In the genomic region with DNA sequence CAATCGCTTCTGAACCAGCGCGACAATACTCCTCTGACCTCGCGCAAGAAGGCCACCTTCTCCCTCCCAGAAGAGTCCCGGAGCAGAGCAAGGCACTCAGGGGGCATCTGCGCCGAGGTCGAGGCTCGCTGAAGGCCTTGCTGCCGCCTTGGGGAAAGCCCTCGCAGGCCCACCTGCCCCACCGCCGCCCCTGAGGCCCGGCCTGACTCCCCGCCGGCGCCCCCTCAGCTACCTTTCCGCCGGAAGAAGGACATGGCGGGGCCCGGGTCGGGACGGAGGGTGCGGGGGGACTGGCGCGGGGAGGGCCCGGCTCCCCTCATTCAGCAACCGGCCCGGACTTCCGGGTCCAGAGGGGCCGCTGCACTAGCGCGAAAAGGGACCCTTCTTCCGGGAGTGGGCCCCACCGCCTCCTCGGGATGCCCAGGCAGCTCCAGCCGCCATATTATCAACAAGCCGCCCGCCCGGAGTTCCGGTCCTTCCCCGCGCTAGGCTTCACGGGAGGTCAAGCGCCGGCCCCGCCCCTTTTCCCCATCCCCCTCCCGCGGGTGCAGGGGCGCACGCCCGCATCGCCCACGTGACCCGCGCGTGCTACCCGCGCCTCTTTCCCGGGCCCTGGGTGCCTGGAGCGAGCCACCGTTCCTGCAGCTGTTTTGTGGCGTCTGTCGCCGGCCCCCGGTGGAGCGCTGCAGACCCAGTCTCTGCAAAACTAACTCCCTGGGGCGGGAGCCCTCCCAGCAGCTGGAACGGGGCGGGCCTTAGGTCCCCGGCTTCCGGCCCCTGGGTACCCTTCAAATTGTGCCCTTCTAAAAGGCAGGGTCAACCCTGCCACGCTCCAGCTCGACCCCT, we compare ENCODE assay signal across 1 cellular context.
TF ChIP-seq lines count a peak whose summit lies in the region.

A gene with protein sequence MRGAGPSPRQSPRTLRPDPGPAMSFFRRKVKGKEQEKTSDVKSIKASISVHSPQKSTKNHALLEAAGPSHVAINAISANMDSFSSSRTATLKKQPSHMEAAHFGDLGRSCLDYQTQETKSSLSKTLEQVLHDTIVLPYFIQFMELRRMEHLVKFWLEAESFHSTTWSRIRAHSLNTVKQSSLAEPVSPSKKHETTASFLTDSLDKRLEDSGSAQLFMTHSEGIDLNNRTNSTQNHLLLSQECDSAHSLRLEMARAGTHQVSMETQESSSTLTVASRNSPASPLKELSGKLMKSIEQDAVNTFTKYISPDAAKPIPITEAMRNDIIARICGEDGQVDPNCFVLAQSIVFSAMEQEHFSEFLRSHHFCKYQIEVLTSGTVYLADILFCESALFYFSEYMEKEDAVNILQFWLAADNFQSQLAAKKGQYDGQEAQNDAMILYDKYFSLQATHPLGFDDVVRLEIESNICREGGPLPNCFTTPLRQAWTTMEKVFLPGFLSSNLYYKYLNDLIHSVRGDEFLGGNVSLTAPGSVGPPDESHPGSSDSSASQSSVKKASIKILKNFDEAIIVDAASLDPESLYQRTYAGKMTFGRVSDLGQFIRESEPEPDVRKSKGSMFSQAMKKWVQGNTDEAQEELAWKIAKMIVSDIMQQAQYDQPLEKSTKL (minus strand): TSS at position 469 of the 846 bp plus-strand sequence. CDS start 149 bp downstream, at position 320.

TF ChIP-seq in K562, 482 proteins besides CTCF, POLR2A, EP300 and RAD21 (continued from another document and continues in another):
- TF ChIP-seq HDAC1 (IDR thresholded peaks at IDR 0.05) = peak in 1 of 2 experiments; percentile 43; a peak in 1 of 4 replicates
- TF ChIP-seq, protein P1, sequence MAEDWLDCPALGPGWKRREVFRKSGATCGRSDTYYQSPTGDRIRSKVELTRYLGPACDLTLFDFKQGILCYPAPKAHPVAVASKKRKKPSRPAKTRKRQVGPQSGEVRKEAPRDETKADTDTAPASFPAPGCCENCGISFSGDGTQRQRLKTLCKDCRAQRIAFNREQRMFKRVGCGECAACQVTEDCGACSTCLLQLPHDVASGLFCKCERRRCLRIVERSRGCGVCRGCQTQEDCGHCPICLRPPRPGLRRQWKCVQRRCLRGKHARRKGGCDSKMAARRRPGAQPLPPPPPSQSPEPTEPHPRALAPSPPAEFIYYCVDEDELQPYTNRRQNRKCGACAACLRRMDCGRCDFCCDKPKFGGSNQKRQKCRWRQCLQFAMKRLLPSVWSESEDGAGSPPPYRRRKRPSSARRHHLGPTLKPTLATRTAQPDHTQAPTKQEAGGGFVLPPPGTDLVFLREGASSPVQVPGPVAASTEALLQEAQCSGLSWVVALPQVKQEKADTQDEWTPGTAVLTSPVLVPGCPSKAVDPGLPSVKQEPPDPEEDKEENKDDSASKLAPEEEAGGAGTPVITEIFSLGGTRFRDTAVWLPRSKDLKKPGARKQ (CRISPR knock-in tag; IDR thresholded peaks at IDR 0.05) = no peak
- TF ChIP-seq EP400 (IDR thresholded peaks at IDR 0.05) = peak; percentile 86
- peak; percentile 24 to 93 (median 90) for TF ChIP-seq YY1 (IDR thresholded peaks at IDR 0.05; ENCODE audit: borderline replicate concordance in 1 of 3, control insufficient read depth in 1 of 3, extremely low read depth in 1 of 3, insufficient read depth in 3 of 3, insufficient read length in 1 of 3, insufficient replicate concordance in 2 of 3, low read depth in 1 of 3, low read length in 2 of 3)
- TF ChIP-seq, protein P2, sequence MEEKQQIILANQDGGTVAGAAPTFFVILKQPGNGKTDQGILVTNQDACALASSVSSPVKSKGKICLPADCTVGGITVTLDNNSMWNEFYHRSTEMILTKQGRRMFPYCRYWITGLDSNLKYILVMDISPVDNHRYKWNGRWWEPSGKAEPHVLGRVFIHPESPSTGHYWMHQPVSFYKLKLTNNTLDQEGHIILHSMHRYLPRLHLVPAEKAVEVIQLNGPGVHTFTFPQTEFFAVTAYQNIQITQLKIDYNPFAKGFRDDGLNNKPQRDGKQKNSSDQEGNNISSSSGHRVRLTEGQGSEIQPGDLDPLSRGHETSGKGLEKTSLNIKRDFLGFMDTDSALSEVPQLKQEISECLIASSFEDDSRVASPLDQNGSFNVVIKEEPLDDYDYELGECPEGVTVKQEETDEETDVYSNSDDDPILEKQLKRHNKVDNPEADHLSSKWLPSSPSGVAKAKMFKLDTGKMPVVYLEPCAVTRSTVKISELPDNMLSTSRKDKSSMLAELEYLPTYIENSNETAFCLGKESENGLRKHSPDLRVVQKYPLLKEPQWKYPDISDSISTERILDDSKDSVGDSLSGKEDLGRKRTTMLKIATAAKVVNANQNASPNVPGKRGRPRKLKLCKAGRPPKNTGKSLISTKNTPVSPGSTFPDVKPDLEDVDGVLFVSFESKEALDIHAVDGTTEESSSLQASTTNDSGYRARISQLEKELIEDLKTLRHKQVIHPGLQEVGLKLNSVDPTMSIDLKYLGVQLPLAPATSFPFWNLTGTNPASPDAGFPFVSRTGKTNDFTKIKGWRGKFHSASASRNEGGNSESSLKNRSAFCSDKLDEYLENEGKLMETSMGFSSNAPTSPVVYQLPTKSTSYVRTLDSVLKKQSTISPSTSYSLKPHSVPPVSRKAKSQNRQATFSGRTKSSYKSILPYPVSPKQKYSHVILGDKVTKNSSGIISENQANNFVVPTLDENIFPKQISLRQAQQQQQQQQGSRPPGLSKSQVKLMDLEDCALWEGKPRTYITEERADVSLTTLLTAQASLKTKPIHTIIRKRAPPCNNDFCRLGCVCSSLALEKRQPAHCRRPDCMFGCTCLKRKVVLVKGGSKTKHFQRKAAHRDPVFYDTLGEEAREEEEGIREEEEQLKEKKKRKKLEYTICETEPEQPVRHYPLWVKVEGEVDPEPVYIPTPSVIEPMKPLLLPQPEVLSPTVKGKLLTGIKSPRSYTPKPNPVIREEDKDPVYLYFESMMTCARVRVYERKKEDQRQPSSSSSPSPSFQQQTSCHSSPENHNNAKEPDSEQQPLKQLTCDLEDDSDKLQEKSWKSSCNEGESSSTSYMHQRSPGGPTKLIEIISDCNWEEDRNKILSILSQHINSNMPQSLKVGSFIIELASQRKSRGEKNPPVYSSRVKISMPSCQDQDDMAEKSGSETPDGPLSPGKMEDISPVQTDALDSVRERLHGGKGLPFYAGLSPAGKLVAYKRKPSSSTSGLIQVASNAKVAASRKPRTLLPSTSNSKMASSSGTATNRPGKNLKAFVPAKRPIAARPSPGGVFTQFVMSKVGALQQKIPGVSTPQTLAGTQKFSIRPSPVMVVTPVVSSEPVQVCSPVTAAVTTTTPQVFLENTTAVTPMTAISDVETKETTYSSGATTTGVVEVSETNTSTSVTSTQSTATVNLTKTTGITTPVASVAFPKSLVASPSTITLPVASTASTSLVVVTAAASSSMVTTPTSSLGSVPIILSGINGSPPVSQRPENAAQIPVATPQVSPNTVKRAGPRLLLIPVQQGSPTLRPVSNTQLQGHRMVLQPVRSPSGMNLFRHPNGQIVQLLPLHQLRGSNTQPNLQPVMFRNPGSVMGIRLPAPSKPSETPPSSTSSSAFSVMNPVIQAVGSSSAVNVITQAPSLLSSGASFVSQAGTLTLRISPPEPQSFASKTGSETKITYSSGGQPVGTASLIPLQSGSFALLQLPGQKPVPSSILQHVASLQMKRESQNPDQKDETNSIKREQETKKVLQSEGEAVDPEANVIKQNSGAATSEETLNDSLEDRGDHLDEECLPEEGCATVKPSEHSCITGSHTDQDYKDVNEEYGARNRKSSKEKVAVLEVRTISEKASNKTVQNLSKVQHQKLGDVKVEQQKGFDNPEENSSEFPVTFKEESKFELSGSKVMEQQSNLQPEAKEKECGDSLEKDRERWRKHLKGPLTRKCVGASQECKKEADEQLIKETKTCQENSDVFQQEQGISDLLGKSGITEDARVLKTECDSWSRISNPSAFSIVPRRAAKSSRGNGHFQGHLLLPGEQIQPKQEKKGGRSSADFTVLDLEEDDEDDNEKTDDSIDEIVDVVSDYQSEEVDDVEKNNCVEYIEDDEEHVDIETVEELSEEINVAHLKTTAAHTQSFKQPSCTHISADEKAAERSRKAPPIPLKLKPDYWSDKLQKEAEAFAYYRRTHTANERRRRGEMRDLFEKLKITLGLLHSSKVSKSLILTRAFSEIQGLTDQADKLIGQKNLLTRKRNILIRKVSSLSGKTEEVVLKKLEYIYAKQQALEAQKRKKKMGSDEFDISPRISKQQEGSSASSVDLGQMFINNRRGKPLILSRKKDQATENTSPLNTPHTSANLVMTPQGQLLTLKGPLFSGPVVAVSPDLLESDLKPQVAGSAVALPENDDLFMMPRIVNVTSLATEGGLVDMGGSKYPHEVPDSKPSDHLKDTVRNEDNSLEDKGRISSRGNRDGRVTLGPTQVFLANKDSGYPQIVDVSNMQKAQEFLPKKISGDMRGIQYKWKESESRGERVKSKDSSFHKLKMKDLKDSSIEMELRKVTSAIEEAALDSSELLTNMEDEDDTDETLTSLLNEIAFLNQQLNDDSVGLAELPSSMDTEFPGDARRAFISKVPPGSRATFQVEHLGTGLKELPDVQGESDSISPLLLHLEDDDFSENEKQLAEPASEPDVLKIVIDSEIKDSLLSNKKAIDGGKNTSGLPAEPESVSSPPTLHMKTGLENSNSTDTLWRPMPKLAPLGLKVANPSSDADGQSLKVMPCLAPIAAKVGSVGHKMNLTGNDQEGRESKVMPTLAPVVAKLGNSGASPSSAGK (IDR thresholded peaks at IDR 0.05) = peak; percentile 99
- peak; percentile 43; the same call in 1 of the 2 replicates for TF ChIP-seq FOXP1 (CRISPR knock-in tag; IDR thresholded peaks at IDR 0.05)
- peak; percentile 78 for TF ChIP-seq ZFX (CRISPR knock-in tag; IDR thresholded peaks at IDR 0.05)
- no peak for TF ChIP-seq ATF1 (CRISPR knock-in tag; IDR thresholded peaks at IDR 0.05)
- TF ChIP-seq ATF1 (tag; IDR thresholded peaks at IDR 0.05) = peak; percentile 45; the same call in 1 of the 2 replicates
- TF ChIP-seq, protein P3, sequence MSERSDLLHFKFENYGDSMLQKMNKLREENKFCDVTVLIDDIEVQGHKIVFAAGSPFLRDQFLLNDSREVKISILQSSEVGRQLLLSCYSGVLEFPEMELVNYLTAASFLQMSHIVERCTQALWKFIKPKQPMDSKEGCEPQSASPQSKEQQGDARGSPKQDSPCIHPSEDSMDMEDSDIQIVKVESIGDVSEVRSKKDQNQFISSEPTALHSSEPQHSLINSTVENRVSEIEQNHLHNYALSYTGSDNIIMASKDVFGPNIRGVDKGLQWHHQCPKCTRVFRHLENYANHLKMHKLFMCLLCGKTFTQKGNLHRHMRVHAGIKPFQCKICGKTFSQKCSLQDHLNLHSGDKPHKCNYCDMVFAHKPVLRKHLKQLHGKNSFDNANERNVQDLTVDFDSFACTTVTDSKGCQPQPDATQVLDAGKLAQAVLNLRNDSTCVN (CRISPR knock-in tag; IDR thresholded peaks at IDR 0.05) = no peak
- no peak for TF ChIP-seq KLF10 (CRISPR knock-in tag; IDR thresholded peaks at IDR 0.05)
- no peak for TF ChIP-seq ZBED1 (IDR thresholded peaks at IDR 0.05)
- TF ChIP-seq TOE1 (IDR thresholded peaks at IDR 0.05; ENCODE audit: borderline replicate concordance) = peak; percentile 91
- TF ChIP-seq TOE1 (CRISPR knock-in tag; IDR thresholded peaks at IDR 0.05; ENCODE audit: borderline replicate concordance, low read depth) = no peak
- no peak for TF ChIP-seq TBL1XR1 (IDR thresholded peaks at IDR 0.05; ENCODE audit: low read length in 2 of 2)
- no peak for TF ChIP-seq FOXA1 (IDR thresholded peaks at IDR 0.05; ENCODE audit: borderline replicate concordance)
- TF ChIP-seq TAF9B (IDR thresholded peaks at IDR 0.05; ENCODE audit: partially characterized antibody) = peak; percentile 68
- TF ChIP-seq, protein P4, sequence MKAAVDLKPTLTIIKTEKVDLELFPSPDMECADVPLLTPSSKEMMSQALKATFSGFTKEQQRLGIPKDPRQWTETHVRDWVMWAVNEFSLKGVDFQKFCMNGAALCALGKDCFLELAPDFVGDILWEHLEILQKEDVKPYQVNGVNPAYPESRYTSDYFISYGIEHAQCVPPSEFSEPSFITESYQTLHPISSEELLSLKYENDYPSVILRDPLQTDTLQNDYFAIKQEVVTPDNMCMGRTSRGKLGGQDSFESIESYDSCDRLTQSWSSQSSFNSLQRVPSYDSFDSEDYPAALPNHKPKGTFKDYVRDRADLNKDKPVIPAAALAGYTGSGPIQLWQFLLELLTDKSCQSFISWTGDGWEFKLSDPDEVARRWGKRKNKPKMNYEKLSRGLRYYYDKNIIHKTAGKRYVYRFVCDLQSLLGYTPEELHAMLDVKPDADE (conservative IDR thresholded peaks at IDR 0.05; ENCODE audit: control insufficient read depth, low read depth, low read length) = no peak
- TF ChIP-seq ADNP (tag; IDR thresholded peaks at IDR 0.05) = peak; percentile 50; the same call in 1 of the 2 replicates
- TF ChIP-seq, protein P5, sequence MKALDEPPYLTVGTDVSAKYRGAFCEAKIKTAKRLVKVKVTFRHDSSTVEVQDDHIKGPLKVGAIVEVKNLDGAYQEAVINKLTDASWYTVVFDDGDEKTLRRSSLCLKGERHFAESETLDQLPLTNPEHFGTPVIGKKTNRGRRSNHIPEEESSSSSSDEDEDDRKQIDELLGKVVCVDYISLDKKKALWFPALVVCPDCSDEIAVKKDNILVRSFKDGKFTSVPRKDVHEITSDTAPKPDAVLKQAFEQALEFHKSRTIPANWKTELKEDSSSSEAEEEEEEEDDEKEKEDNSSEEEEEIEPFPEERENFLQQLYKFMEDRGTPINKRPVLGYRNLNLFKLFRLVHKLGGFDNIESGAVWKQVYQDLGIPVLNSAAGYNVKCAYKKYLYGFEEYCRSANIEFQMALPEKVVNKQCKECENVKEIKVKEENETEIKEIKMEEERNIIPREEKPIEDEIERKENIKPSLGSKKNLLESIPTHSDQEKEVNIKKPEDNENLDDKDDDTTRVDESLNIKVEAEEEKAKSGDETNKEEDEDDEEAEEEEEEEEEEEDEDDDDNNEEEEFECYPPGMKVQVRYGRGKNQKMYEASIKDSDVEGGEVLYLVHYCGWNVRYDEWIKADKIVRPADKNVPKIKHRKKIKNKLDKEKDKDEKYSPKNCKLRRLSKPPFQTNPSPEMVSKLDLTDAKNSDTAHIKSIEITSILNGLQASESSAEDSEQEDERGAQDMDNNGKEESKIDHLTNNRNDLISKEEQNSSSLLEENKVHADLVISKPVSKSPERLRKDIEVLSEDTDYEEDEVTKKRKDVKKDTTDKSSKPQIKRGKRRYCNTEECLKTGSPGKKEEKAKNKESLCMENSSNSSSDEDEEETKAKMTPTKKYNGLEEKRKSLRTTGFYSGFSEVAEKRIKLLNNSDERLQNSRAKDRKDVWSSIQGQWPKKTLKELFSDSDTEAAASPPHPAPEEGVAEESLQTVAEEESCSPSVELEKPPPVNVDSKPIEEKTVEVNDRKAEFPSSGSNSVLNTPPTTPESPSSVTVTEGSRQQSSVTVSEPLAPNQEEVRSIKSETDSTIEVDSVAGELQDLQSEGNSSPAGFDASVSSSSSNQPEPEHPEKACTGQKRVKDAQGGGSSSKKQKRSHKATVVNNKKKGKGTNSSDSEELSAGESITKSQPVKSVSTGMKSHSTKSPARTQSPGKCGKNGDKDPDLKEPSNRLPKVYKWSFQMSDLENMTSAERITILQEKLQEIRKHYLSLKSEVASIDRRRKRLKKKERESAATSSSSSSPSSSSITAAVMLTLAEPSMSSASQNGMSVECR (CRISPR knock-in tag; IDR thresholded peaks at IDR 0.05) = peak; percentile 58; the same call in 1 of the 2 replicates
- peak; percentile 91 to 94 for TF ChIP-seq FOXK2 (conservative IDR thresholded peaks at IDR 0.05 in 1 of 2, IDR thresholded peaks at IDR 0.05 in 1 of 2; ENCODE audit: low read depth in 2 of 2)
- peak; percentile 46; the same call in 1 of the 2 replicates for TF ChIP-seq C11orf30 (IDR thresholded peaks at IDR 0.05; ENCODE audit: low read depth)
- TF ChIP-seq, protein P6, sequence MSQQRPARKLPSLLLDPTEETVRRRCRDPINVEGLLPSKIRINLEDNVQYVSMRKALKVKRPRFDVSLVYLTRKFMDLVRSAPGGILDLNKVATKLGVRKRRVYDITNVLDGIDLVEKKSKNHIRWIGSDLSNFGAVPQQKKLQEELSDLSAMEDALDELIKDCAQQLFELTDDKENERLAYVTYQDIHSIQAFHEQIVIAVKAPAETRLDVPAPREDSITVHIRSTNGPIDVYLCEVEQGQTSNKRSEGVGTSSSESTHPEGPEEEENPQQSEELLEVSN (IDR thresholded peaks at IDR 0.05; ENCODE audit: borderline replicate concordance in 1 of 2, extremely low read depth in 1 of 2, insufficient read depth in 1 of 2, insufficient read length in 1 of 2, low read depth in 1 of 2, low read length in 1 of 2, poor library complexity in 1 of 2, severe bottlenecking in 1 of 2) = peak; percentile 97 to 99
